In the genomic region with DNA sequence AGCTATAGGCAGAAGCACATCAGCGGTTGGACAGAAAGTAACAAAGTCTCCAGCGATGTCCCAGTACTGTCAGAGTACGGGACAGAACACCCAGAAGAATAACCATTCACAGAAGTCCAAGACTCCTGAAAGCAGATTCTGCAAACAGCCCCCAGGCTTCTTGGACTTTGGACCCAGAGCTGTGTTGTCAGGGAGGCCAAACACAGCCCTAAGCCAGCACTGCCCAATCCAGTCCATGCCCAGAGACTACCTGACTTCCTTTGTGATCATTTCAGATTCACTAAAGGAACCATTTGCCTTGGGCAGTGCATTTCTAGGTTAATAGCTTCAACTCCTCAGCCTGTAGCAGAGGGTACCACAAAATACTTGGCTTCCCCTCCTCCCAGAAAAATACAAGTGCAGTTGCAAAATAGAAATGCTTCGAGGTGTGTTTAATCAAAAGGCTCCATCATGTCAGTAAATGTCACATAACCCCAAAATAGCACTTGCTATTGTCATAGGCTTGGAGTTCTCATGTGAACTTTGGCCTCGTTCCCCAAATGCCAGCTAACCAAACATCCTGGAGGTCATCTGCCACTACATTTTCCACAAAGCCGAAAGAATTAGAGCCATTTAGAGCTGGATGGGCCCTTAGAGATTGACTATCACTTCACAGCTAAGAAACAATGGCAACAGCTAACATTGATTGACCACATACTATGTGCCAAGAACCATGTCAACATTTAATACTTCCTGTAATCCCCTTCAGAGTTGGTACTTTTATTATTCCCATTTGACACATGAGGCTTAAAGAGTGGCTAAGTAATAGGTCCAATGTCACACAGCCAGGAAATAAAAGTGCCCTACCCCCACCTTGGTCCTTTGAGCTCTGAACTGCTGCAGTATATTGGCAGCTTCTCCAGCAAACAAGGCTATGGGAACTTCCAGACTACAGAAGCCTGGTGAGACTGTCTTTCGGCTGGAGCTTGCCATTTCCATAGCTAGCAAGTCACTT, we compare ENCODE assay signal across 1 cellular context.
TF ChIP-seq lines count a peak whose summit lies in the region.

No MANE protein-coding gene starts in this region.

TF ChIP-seq in H1, 55 proteins besides CTCF, POLR2A, EP300 and RAD21:
- TF ChIP-seq CTBP2 (IDR thresholded peaks at IDR 0.05; ENCODE audit: borderline replicate concordance, insufficient read depth, insufficient read length, low read length) = no peak
- TF ChIP-seq SP4 (IDR thresholded peaks at IDR 0.05; ENCODE audit: low read length) = no peak
- TF ChIP-seq FOSL1 (IDR thresholded peaks at IDR 0.05; ENCODE audit: insufficient read depth, low read depth, low read length) = no peak
- TF ChIP-seq, protein P1, sequence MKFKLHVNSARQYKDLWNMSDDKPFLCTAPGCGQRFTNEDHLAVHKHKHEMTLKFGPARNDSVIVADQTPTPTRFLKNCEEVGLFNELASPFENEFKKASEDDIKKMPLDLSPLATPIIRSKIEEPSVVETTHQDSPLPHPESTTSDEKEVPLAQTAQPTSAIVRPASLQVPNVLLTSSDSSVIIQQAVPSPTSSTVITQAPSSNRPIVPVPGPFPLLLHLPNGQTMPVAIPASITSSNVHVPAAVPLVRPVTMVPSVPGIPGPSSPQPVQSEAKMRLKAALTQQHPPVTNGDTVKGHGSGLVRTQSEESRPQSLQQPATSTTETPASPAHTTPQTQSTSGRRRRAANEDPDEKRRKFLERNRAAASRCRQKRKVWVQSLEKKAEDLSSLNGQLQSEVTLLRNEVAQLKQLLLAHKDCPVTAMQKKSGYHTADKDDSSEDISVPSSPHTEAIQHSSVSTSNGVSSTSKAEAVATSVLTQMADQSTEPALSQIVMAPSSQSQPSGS (IDR thresholded peaks at IDR 0.05; ENCODE audit: low read length) = no peak
- no peak for TF ChIP-seq KDM1A (IDR thresholded peaks at IDR 0.05; ENCODE audit: borderline replicate concordance, low read length)
- no peak for TF ChIP-seq BRCA1 (IDR thresholded peaks at IDR 0.05; ENCODE audit: low read depth, low read length)
- TF ChIP-seq SIRT6 (IDR thresholded peaks at IDR 0.05; ENCODE audit: low read length) = no peak
- TF ChIP-seq, protein P2, sequence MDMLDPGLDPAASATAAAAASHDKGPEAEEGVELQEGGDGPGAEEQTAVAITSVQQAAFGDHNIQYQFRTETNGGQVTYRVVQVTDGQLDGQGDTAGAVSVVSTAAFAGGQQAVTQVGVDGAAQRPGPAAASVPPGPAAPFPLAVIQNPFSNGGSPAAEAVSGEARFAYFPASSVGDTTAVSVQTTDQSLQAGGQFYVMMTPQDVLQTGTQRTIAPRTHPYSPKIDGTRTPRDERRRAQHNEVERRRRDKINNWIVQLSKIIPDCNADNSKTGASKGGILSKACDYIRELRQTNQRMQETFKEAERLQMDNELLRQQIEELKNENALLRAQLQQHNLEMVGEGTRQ (IDR thresholded peaks at IDR 0.05; ENCODE audit: low read length) = no peak
- no peak for TF ChIP-seq CHD2 (IDR thresholded peaks at IDR 0.05; ENCODE audit: low read length)
- no peak for TF ChIP-seq SAP30 (IDR thresholded peaks at IDR 0.05; ENCODE audit: insufficient read depth, insufficient replicate concordance, low read length)
